17 cellular contexts compared by ENCODE assay signal in genomic region chr15:39741258-39741657, GRCh38.
"Had no signal": no experiment of that assay in that cellular context is flagged by ENCODE, and none has a peak within 500 bp of the region (broad histone marks: within the 10 kb centered on the region; RNA-seq: fewer than 3 reads in every experiment).

No MANE protein-coding gene starts in this region.

- H3K27ac Mint-ChIP-seq: activated CD8-positive, alpha-beta memory T cell treated with anti-CD3 and anti-CD28 coated beads, Interleukin-2, amount 10 ng/mL, durations not matched to agents 7 days and 5 days; activated T-cell treated with anti-CD3 and anti-CD28 coated beads, Interleukin-2, amount 50 U/mL, for 72 hours; natural killer cell; progenitor cell of endocrine pancreas; stimulated activated memory B cell treated with anti-CD40 and anti-IgM and Interleukin-4, amounts not matched to agents 10 μg/mL and 1 μg/mL and 100 μg/mL, for 72 hours; T-helper 2 cell treated with Interferon-gamma antibody and Interleukin-4, amounts not matched to agents 5 μg/mL and 100 μg/mL, for 36 hours had no signal

- H3K36me3 Mint-ChIP-seq: activated CD8-positive, alpha-beta memory T cell treated with anti-CD3 and anti-CD28 coated beads, Interleukin-2, amount 10 ng/mL, durations not matched to agents 7 days and 5 days; natural killer cell; stimulated activated memory B cell treated with anti-CD40 and anti-IgM and Interleukin-4, amounts not matched to agents 10 μg/mL and 1 μg/mL and 100 μg/mL, for 72 hours had no signal

- H3K4me1 Mint-ChIP-seq: stimulated activated memory B cell treated with anti-CD40 and anti-IgM and Interleukin-4, amounts not matched to agents 10 μg/mL and 1 μg/mL and 100 μg/mL, for 72 hours had no signal

- H3K4me3 Mint-ChIP-seq: activated CD8-positive, alpha-beta memory T cell treated with anti-CD3 and anti-CD28 coated beads, Interleukin-2, amount 10 ng/mL, durations not matched to agents 7 days and 5 days; activated T-cell treated with anti-CD3 and anti-CD28 coated beads, Interleukin-2, amount 50 U/mL, for 72 hours; natural killer cell; stimulated activated memory B cell treated with anti-CD40 and anti-IgM and Interleukin-4, amounts not matched to agents 10 μg/mL and 1 μg/mL and 100 μg/mL, for 72 hours; T-helper 2 cell treated with Interferon-gamma antibody and Interleukin-4, amounts not matched to agents 5 μg/mL and 100 μg/mL, for 36 hours had no signal

- DNase-seq: activated CD4-positive, alpha-beta T cell treated with anti-CD3 and anti-CD28 coated beads, Interleukin-2, amount 50 U/mL, for 48 hours; activated CD4-positive, CD25-positive, alpha-beta regulatory T cell treated with anti-CD3 and anti-CD28 coated beads, Interleukin-2, amount 50 U/mL, for 72 hours; activated CD8-positive, alpha-beta memory T cell treated with anti-CD3 and anti-CD28 coated beads, Interleukin-2, amount 10 ng/mL, durations not matched to agents 7 days and 5 days; activated T-cell treated with anti-CD3 and anti-CD28 coated beads, Interleukin-2, amount 50 U/mL, for 72 hours; dorsolateral prefrontal cortex; left colon; mucosa of descending colon; natural killer cell; right cardiac atrium; spleen; stimulated activated CD4-positive, alpha-beta T cell treated with anti-CD3 and anti-CD28 coated beads, Interleukin-1b, Interleukin-23, amount 100 ng/mL, for 48 hours; substantia nigra; SW 1271; upper lobe of left lung had no signal

- H3K9me3 Mint-ChIP-seq: activated T-cell treated with anti-CD3 and anti-CD28 coated beads, Interleukin-2, amount 50 U/mL, for 72 hours; natural killer cell; stimulated activated memory B cell treated with anti-CD40 and anti-IgM and Interleukin-4, amounts not matched to agents 10 μg/mL and 1 μg/mL and 100 μg/mL, for 72 hours; T-helper 2 cell treated with Interferon-gamma antibody and Interleukin-4, amounts not matched to agents 5 μg/mL and 100 μg/mL, for 36 hours had no signal

- H3K27me3 Mint-ChIP-seq: progenitor cell of endocrine pancreas had no signal
